13 cellular contexts compared by ENCODE assay signal in genomic region chr13:44870456-44870929, GRCh38.
DNase-seq lines count a peak whose midpoint lies in the region; ATAC-seq and TF ChIP-seq lines count a peak whose summit lies in the region.
"Had no signal": no experiment of that assay in that cellular context is flagged by ENCODE, and none has a peak within 500 bp of the region (broad histone marks: within the 10 kb centered on the region; RNA-seq: fewer than 3 reads in every experiment).

No MANE protein-coding gene starts in this region.

- ATAC-seq in GM23338 (peak; percentile 45; the same call in 2 of the 3 replicates), heart right ventricle (peak in 7 of 8 donors; percentile 41 to 91 (median 72)), sciatic nerve (peak; percentile 14), GM18907 (IDR thresholded peaks at IDR 0.05; ENCODE audit: unreplicated experiment) (no peak), HG02798 (IDR thresholded peaks at IDR 0.05; ENCODE audit: poor library complexity, unreplicated experiment) (no peak), HG02763 (IDR thresholded peaks at IDR 0.05; ENCODE audit: unreplicated experiment) (no peak)

- peaks cover 2% of the 10 kb centered on the region for H3K27me3 Mint-ChIP-seq in GM23338 (ENCODE audit: insufficient read depth, low read depth, poor library complexity)
- peaks cover 1% of the 10 kb centered on the region for H3K27me3 Mint-ChIP-seq in glutamatergic neuron (ENCODE audit: unreplicated experiment)

- H3K79me2 ChIP-seq in GM23338 (replicated peaks; ENCODE audit: insufficient read depth) (no peaks in the 10 kb centered on the region), OCI-LY3 (ENCODE audit: low read length) (no peaks in the 10 kb centered on the region)

- H3K4me3 ChIP-seq in GM23338 (no peak overlapping the region), OCI-LY3 (ENCODE audit: low read length) (no peak overlapping the region), heart right ventricle (no peak overlapping the region)
- H3K4me3 ChIP-seq: uterus had no signal

- H3K9me3 ChIP-seq in OCI-LY3 (ENCODE audit: insufficient read depth, low read length) (no peaks in the 10 kb centered on the region), heart right ventricle (peaks cover 0 to 11% (median 0%) of the 10 kb centered on the region in 11 donors)
- H3K9me3 ChIP-seq: BE2C, uterus had no signal

- no peak overlapping the region for H3K9ac ChIP-seq in OCI-LY3 (ENCODE audit: low read length)

- H4K20me1 ChIP-seq in GM23338 (replicated peaks; ENCODE audit: insufficient read depth) (no peaks in the 10 kb centered on the region), OCI-LY3 (ENCODE audit: insufficient read depth, low read length) (no peaks in the 10 kb centered on the region)

- no peak overlapping the region for H3K4me3 Mint-ChIP-seq in GM23338
- no peak overlapping the region for H3K4me3 Mint-ChIP-seq in glutamatergic neuron (ENCODE audit: unreplicated experiment)
- H3K4me3 Mint-ChIP-seq: activated naive CD8-positive, alpha-beta T cell treated with anti-CD3 and anti-CD28 coated beads, Interleukin-2, amount 10 ng/mL, durations not matched to agents 7 days and 5 days had no signal

- intact Hi-C loops in heart right ventricle (cut with DNase I) = loop anchor here in 3 of 10 donors (10.0 kb wide), 2 partner anchors 296 to 386 kb away; partner anchors contain the start of gene TSC22D1 (in 2 of the 3)
- intact Hi-C loops in sciatic nerve (cut with DNase I) = no loop called here

- H3K9me3 Mint-ChIP-seq in GM23338 (peaks cover 8% of the 10 kb centered on the region; the same call in 2 of the 3 replicates), glutamatergic neuron (ENCODE audit: unreplicated experiment) (no peaks in the 10 kb centered on the region)
- H3K9me3 Mint-ChIP-seq: activated naive CD8-positive, alpha-beta T cell treated with anti-CD3 and anti-CD28 coated beads, Interleukin-2, amount 10 ng/mL, durations not matched to agents 7 days and 5 days had no signal

- WGBS in heart right ventricle, 2 donors = 57 to 65% methylated on average over 6 of the region's 6 CpGs

- H3K36me3 ChIP-seq in GM23338 (ENCODE audit: insufficient read depth) = no peaks in the 10 kb centered on the region
- H3K36me3 ChIP-seq in OCI-LY3 (replicated peaks; ENCODE audit: low read depth, low read length) = no peaks in the 10 kb centered on the region
- H3K36me3 ChIP-seq in heart right ventricle = no peaks in the 10 kb centered on the region
- H3K36me3 ChIP-seq: BE2C, uterus had no signal

- H3K36me3 Mint-ChIP-seq in GM23338 (ENCODE audit: low read depth) (0 out of 3 replicates have a peak, but pooled peaks cover 3% of the 10 kb centered on the region), glutamatergic neuron (ENCODE audit: unreplicated experiment) (peaks cover 8% of the 10 kb centered on the region)
- H3K36me3 Mint-ChIP-seq: activated naive CD8-positive, alpha-beta T cell treated with anti-CD3 and anti-CD28 coated beads, Interleukin-2, amount 10 ng/mL, durations not matched to agents 7 days and 5 days had no signal

- no peak overlapping the region for H2AFZ ChIP-seq in GM23338
- H2AFZ ChIP-seq in OCI-LY3 (ENCODE audit: low read depth, low read length) = no peak overlapping the region

- H3K9me2 ChIP-seq in GM23338 (ENCODE audit: insufficient read depth) = no peaks in the 10 kb centered on the region

- no peak overlapping the region for H3K4me2 ChIP-seq in GM23338
- H3K4me2 ChIP-seq in OCI-LY3 (ENCODE audit: low read length) = 0 out of 2 replicates have a peak overlapping the region, but pooled peaks have one; percentile 14

- H3K4me1 ChIP-seq in GM23338 (ENCODE audit: insufficient read depth) = no peaks in the 10 kb centered on the region
- peaks cover 9% of the 10 kb centered on the region for H3K4me1 ChIP-seq in OCI-LY3 (ENCODE audit: low read length)
- peaks cover 0 to 30% (median 5%) of the 10 kb centered on the region in 9 donors for H3K4me1 ChIP-seq in heart right ventricle
- H3K4me1 ChIP-seq: BE2C had no signal

- TF ChIP-seq CTCF in GM23338 (conservative IDR thresholded peaks at IDR 0.05; ENCODE audit: low read depth in 2 of 2) = peak in 1 of 2 experiments; percentile 32; a peak in 1 of 4 replicates
- TF ChIP-seq CTCF in OCI-LY3 (IDR thresholded peaks at IDR 0.05; ENCODE audit: low read depth, low read length) = 0 out of 2 replicates have a peak, but pooled peaks have one; percentile 14
- peak in 3 of 9 donors; percentile 16 to 30 (median 30) for TF ChIP-seq CTCF in heart right ventricle (IDR thresholded peaks at IDR 0.05)
- no peak for TF ChIP-seq CTCF in glutamatergic neuron (IDR thresholded peaks at IDR 0.05; ENCODE audit: partially characterized antibody, unreplicated experiment)

- no peaks in the 10 kb centered on the region for H3K4me1 Mint-ChIP-seq in GM23338
- H3K4me1 Mint-ChIP-seq in glutamatergic neuron (ENCODE audit: low read depth, unreplicated experiment) = no peaks in the 10 kb centered on the region
- H3K4me1 Mint-ChIP-seq: activated naive CD8-positive, alpha-beta T cell treated with anti-CD3 and anti-CD28 coated beads, Interleukin-2, amount 10 ng/mL, durations not matched to agents 7 days and 5 days had no signal

- DNase-seq in GM23338 (ENCODE audit: low spot score) = no peak
- peak; percentile 30 to 32 for DNase-seq in heart right ventricle
- no peak for DNase-seq in sciatic nerve (ENCODE audit: low spot score)
- DNase-seq in glutamatergic neuron = no peak
- DNase-seq: activated CD4-positive, CD25-positive, alpha-beta regulatory T cell treated with anti-CD3 and anti-CD28 coated beads, Interleukin-2, amount 50 U/mL, for 72 hours; activated naive CD8-positive, alpha-beta T cell treated with anti-CD3 and anti-CD28 coated beads, Interleukin-2, amount 10 ng/mL, durations not matched to agents 7 days and 5 days; BE2C; stimulated activated CD4-positive, alpha-beta T cell treated with anti-CD3 and anti-CD28 coated beads, Interleukin-12 subunit alpha, Interleukin-12 subunit beta, amount 100 ng/mL, for 4 hours had no signal

- H3F3A ChIP-seq in GM23338 (replicated peaks; ENCODE audit: low read depth) = no peaks in the 10 kb centered on the region

- H3K27ac Mint-ChIP-seq in GM23338 = no peak overlapping the region
- no peak overlapping the region for H3K27ac Mint-ChIP-seq in glutamatergic neuron (ENCODE audit: unreplicated experiment)
- H3K27ac Mint-ChIP-seq: activated naive CD8-positive, alpha-beta T cell treated with anti-CD3 and anti-CD28 coated beads, Interleukin-2, amount 10 ng/mL, durations not matched to agents 7 days and 5 days had no signal

- H3K27ac ChIP-seq in GM23338 (ENCODE audit: low read depth) (no peak overlapping the region), OCI-LY3 (ENCODE audit: low read length) (no peak overlapping the region), heart right ventricle (peak overlapping the region in 2 of 10 donors; percentile 9 to 22)
- H3K27ac ChIP-seq: uterus had no signal

- no peaks in the 10 kb centered on the region for H3K27me3 ChIP-seq in GM23338 (ENCODE audit: insufficient read depth)
- H3K27me3 ChIP-seq in OCI-LY3 (ENCODE audit: low read depth, low read length) = peaks cover 25% of the 10 kb centered on the region
- no peaks in the 10 kb centered on the region for H3K27me3 ChIP-seq in heart right ventricle
- H3K27me3 ChIP-seq: BE2C, uterus had no signal

TF ChIP-seq in GM23338, 12 proteins besides CTCF, POLR2A, EP300 and RAD21:
- TF ChIP-seq ETS1 (IDR thresholded peaks at IDR 0.05) (no peak), REST (IDR thresholded peaks at IDR 0.05; ENCODE audit: unreplicated experiment) (no peak), EZH2phosphoT487 (IDR thresholded peaks at IDR 0.05; ENCODE audit: unreplicated experiment) (no peak), POLR2AphosphoS5 (IDR thresholded peaks at IDR 0.05; ENCODE audit: low read depth) (no peak)

Comparison
In these comparisons a context has a peak if more than half of its experiments do, and no peak if none do; other contexts are left out.
1. ATAC-seq: peak in GM23338 (single experiment), heart right ventricle (7 of 8) and sciatic nerve (single experiment); none in GM18907 (single experiment), HG02798 (single experiment) and HG02763 (single experiment).
2. DNase-seq: peak in heart right ventricle (2 of 2); none in GM23338 (single experiment), sciatic nerve (single experiment) and glutamatergic neuron (single experiment).